In genomic region chr19:33801411-33801810, GRCh38 we compare ENCODE assay signal across 29 cellular contexts.
"Had no signal": no experiment of that assay in that cellular context is flagged by ENCODE, and none has a peak within 500 bp of the region (broad histone marks: within the 10 kb centered on the region; RNA-seq: fewer than 3 reads in every experiment).

No MANE protein-coding gene starts in this region.

- H3K9me3 ChIP-seq: esophagus squamous epithelium, heart right ventricle, left lung, mucosa of descending colon, ovary, psoas muscle, spleen, thoracic aorta, tibial nerve, upper lobe of left lung, uterus had no signal

- H3K27ac ChIP-seq: heart right ventricle, left lung, neural progenitor cell, ovary, psoas muscle, spleen, thoracic aorta, tibial nerve, upper lobe of left lung, uterus had no signal

- FAIRE-seq: endometrium, islet of Langerhans had no signal

- H2AFZ ChIP-seq: neural progenitor cell had no signal

- DNase-seq: dermis blood vessel endothelial cell; effector memory CD4-positive, alpha-beta T cell; erythroblast; esophagus squamous epithelium; foreskin melanocyte; glutamatergic neuron; heart right ventricle; hippocampal formation; left cardiac atrium; left lung; mesenchymal stem cell; mucosa of descending colon; naive B cell; nucleus accumbens; ovary; spleen; stimulated activated naive B cell treated with anti-CD40 and anti-IgM and Interleukin-4, amounts not matched to agents 10 μg/mL and 1 μg/mL and 100 μg/mL, for 72 hours; upper lobe of left lung; uterus had no signal

- H3K9ac ChIP-seq: neural progenitor cell had no signal

- ATAC-seq: heart right ventricle; left cardiac atrium; left lung; mucosa of descending colon; natural killer cell treated with Interleukin-12 subunit alpha and Interleukin-12 subunit beta and Interleukin-15 and Interleukin-18, amount 100 ng/mL, for 72 hours; psoas muscle; right cardiac atrium; stimulated activated naive B cell treated with anti-CD40 and anti-IgM and Interleukin-4, amounts not matched to agents 10 μg/mL and 1 μg/mL and 100 μg/mL, for 72 hours had no signal

- H3K4me2 ChIP-seq: neural progenitor cell had no signal

- H3K27me3 ChIP-seq: esophagus squamous epithelium, neural progenitor cell, ovary, tibial nerve, uterus had no signal

- H3K4me3 ChIP-seq: coronary artery, esophagus squamous epithelium, heart right ventricle, left lung, mucosa of descending colon, neural progenitor cell, ovary, psoas muscle, skin epidermis, spleen, thoracic aorta, tibial nerve, upper lobe of left lung, uterus had no signal

- H3K36me3 ChIP-seq: neural progenitor cell, ovary, uterus had no signal
